Comparison of ENCODE assay signal across 25 cellular contexts in genomic region chr1:38852780-38853179, GRCh38. TPM values are rescaled to one million over a fixed set of nuclear protein-coding genes. Genes with fewer than 3 reads are reported as not detected.
A peak's percentile ranks its signal among the peaks of the same experiment; 100 is the strongest.
DNase-seq lines count a peak whose midpoint lies in the region; ATAC-seq and TF ChIP-seq lines count a peak whose summit lies in the region.
"Had no signal": no experiment of that assay in that cellular context is flagged by ENCODE, and none has a peak within 500 bp of the region (broad histone marks: within the 10 kb centered on the region; RNA-seq: fewer than 3 reads in every experiment).

No MANE protein-coding gene starts in this region.

- H3K36me3 Mint-ChIP-seq in activated CD4-positive, alpha-beta T cell treated with anti-CD3 and anti-CD28 coated beads for 36 hours (ENCODE audit: low read depth) = peaks cover 36% of the 10 kb centered on the region
- H3K36me3 Mint-ChIP-seq in activated CD4-positive, alpha-beta T cell treated with anti-CD3 and anti-CD28 coated beads, Interleukin-2, amount 10 ng/mL, durations not matched to agents 7 days and 5 days (ENCODE audit: low read depth) = peaks cover 44% of the 10 kb centered on the region
- H3K36me3 Mint-ChIP-seq in central memory CD8-positive, alpha-beta T cell (ENCODE audit: insufficient read depth) = peaks cover 44% of the 10 kb centered on the region

- POLR2A ChIA-PET in activated CD4-positive, alpha-beta T cell treated with anti-CD3 and anti-CD28 coated beads for 36 hours (lab: Charles Lee) = interaction anchor here (0.6 kb wide), 1 partner anchor 9 kb away, joined by 3 read pairs; no protein-coding TSS in a partner anchor
- POLR2A ChIA-PET in activated CD4-positive, alpha-beta T cell treated with anti-CD3 and anti-CD28 coated beads, Interleukin-2, amount 10 ng/mL, durations not matched to agents 7 days and 5 days (lab: Charles Lee) = no interaction called here

- no peaks in the 10 kb centered on the region for H3K9me3 Mint-ChIP-seq in activated CD4-positive, alpha-beta T cell treated with anti-CD3 and anti-CD28 coated beads for 36 hours (ENCODE audit: low read depth)
- H3K9me3 Mint-ChIP-seq in activated CD4-positive, alpha-beta T cell treated with anti-CD3 and anti-CD28 coated beads, Interleukin-2, amount 10 ng/mL, durations not matched to agents 7 days and 5 days = no peaks in the 10 kb centered on the region
- H3K9me3 Mint-ChIP-seq in central memory CD8-positive, alpha-beta T cell = no peaks in the 10 kb centered on the region
- H3K9me3 Mint-ChIP-seq: neural progenitor cell, type B pancreatic cell had no signal

- H3K4me3 Mint-ChIP-seq in activated CD4-positive, alpha-beta T cell treated with anti-CD3 and anti-CD28 coated beads for 36 hours = peak overlapping the region; percentile 32
- no peak overlapping the region for H3K4me3 Mint-ChIP-seq in activated CD4-positive, alpha-beta T cell treated with anti-CD3 and anti-CD28 coated beads, Interleukin-2, amount 10 ng/mL, durations not matched to agents 7 days and 5 days
- no peak overlapping the region for H3K4me3 Mint-ChIP-seq in central memory CD8-positive, alpha-beta T cell
- H3K4me3 Mint-ChIP-seq: neural progenitor cell, type B pancreatic cell had no signal

- H3K27ac Mint-ChIP-seq in activated CD4-positive, alpha-beta T cell treated with anti-CD3 and anti-CD28 coated beads for 36 hours = peak overlapping the region; percentile 87
- no peak overlapping the region for H3K27ac Mint-ChIP-seq in activated CD4-positive, alpha-beta T cell treated with anti-CD3 and anti-CD28 coated beads, Interleukin-2, amount 10 ng/mL, durations not matched to agents 7 days and 5 days
- peak overlapping the region; percentile 27 for H3K27ac Mint-ChIP-seq in central memory CD8-positive, alpha-beta T cell (ENCODE audit: low read depth)
- H3K27ac Mint-ChIP-seq: neural progenitor cell, type B pancreatic cell had no signal

- ATAC-seq in activated CD4-positive, alpha-beta T cell treated with anti-CD3 and anti-CD28 coated beads for 36 hours = peak; percentile 97
- ATAC-seq in HG02870 (IDR thresholded peaks at IDR 0.05; ENCODE audit: unreplicated experiment) (peak; percentile 72), HG03354 (IDR thresholded peaks at IDR 0.05; ENCODE audit: poor library complexity, severe bottlenecking, unreplicated experiment) (no peak)
- no peak for ATAC-seq in central memory CD8-positive, alpha-beta T cell (replicated peaks; ENCODE audit: extremely low read depth, poor library complexity, severe bottlenecking)

- peak; percentile 44 for DNase-seq in activated CD4-positive, alpha-beta T cell treated with anti-CD3 and anti-CD28 coated beads for 36 hours
- no peak for DNase-seq in activated CD4-positive, alpha-beta T cell treated with anti-CD3 and anti-CD28 coated beads, Interleukin-2, amount 10 ng/mL, durations not matched to agents 7 days and 5 days
- peak; percentile 48 for DNase-seq in GM12864 (ENCODE audit: low read depth)
- no peak for DNase-seq in central memory CD8-positive, alpha-beta T cell (ENCODE audit: low spot score in 2 of 2)
- no peak for DNase-seq in NCI-H2081 treated with DMSO at 0.1 percent for 48 hours (lab: John Stamatoyannopoulos, UW)
- no peak for DNase-seq in hepatic stellate cell (ENCODE audit: low spot score)
- DNase-seq: anterior cingulate cortex, DMS 273 treated with DMSO at 0.1 percent for 48 hours, GDM1, hippocampal formation, IMR-90, MM.1S, NCI-H1694 treated with DMSO at 0.1 percent for 48 hours, SHP77 had no signal

- CTCF ChIA-PET in activated CD4-positive, alpha-beta T cell treated with anti-CD3 and anti-CD28 coated beads for 36 hours (lab: Charles Lee) = interaction anchor here (1.2 kb wide), 1 partner anchor 14 kb away, joined by 5 read pairs; no protein-coding TSS in a partner anchor
- CTCF ChIA-PET in activated CD4-positive, alpha-beta T cell treated with anti-CD3 and anti-CD28 coated beads, Interleukin-2, amount 10 ng/mL, durations not matched to agents 7 days and 5 days (lab: Charles Lee) = no interaction called here

- intact Hi-C loops in activated CD4-positive, alpha-beta T cell treated with anti-CD3 and anti-CD28 coated beads for 36 hours (cut with DNase I, micrococcal nuclease) = loop anchor here (2.0 to 10.0 kb wide), 4 partner anchors 80 to 1158 kb away; partner anchors contain the start of genes CDCA8 (in 1 of the 2) and NDUFS5 (in 1 of the 2)

- TF ChIP-seq CTCF in GM12864 (IDR thresholded peaks at IDR 0.05; ENCODE audit: low read depth, low read length, missing control alignments) = no peak

- H3K4me1 Mint-ChIP-seq in activated CD4-positive, alpha-beta T cell treated with anti-CD3 and anti-CD28 coated beads for 36 hours = peaks cover 44% of the 10 kb centered on the region
- peaks cover 28% of the 10 kb centered on the region for H3K4me1 Mint-ChIP-seq in activated CD4-positive, alpha-beta T cell treated with anti-CD3 and anti-CD28 coated beads, Interleukin-2, amount 10 ng/mL, durations not matched to agents 7 days and 5 days
- H3K4me1 Mint-ChIP-seq in central memory CD8-positive, alpha-beta T cell = peaks cover 26% of the 10 kb centered on the region

- no peak overlapping the region for H3K4me3 ChIP-seq in GM12864 (ENCODE audit: low read depth, low read length)
- H3K4me3 ChIP-seq: BLaER1, neural progenitor cell had no signal

- H3K27me3 Mint-ChIP-seq in activated CD4-positive, alpha-beta T cell treated with anti-CD3 and anti-CD28 coated beads for 36 hours = no peaks in the 10 kb centered on the region
- no peaks in the 10 kb centered on the region for H3K27me3 Mint-ChIP-seq in activated CD4-positive, alpha-beta T cell treated with anti-CD3 and anti-CD28 coated beads, Interleukin-2, amount 10 ng/mL, durations not matched to agents 7 days and 5 days
- no peaks in the 10 kb centered on the region for H3K27me3 Mint-ChIP-seq in central memory CD8-positive, alpha-beta T cell
- H3K27me3 Mint-ChIP-seq: type B pancreatic cell had no signal

RNA-seq across cellular contexts. Expression of gene RRAGC, which starts 6.8 kb away (rescaled TPM):
- 10 to 100 TPM; 15.8 to 19.0 TPM for total RNA-seq in activated CD4-positive, alpha-beta T cell treated with anti-CD3 and anti-CD28 coated beads for 36 hours
- 10 to 100 TPM; 17.2 to 17.5 TPM for total RNA-seq in activated CD4-positive, alpha-beta T cell treated with anti-CD3 and anti-CD28 coated beads, Interleukin-2, amount 10 ng/mL, durations not matched to agents 7 days and 5 days

RNA-seq across cellular contexts. Expression of gene MYCBP, which starts 20.4 kb away (rescaled TPM):
- 10 to 100 TPM; 44.4 to 46.8 TPM for total RNA-seq in activated CD4-positive, alpha-beta T cell treated with anti-CD3 and anti-CD28 coated beads for 36 hours
- total RNA-seq in activated CD4-positive, alpha-beta T cell treated with anti-CD3 and anti-CD28 coated beads, Interleukin-2, amount 10 ng/mL, durations not matched to agents 7 days and 5 days = 10 to 100 TPM; 40.7 TPM

RNA-seq across cellular contexts. Expression of gene GJA9, which starts 28.6 kb away (rescaled TPM):
- not detected for total RNA-seq in activated CD4-positive, alpha-beta T cell treated with anti-CD3 and anti-CD28 coated beads for 36 hours
- not detected for total RNA-seq in activated CD4-positive, alpha-beta T cell treated with anti-CD3 and anti-CD28 coated beads, Interleukin-2, amount 10 ng/mL, durations not matched to agents 7 days and 5 days
- total RNA-seq: A172, cerebellum, IMR-90, kidney epithelial cell, mesenteric fat pad, NCI-H460, pulmonary artery endothelial cell had no signal

Comparison
In these comparisons a context has a peak if more than half of its experiments do, and no peak if none do; other contexts are left out.
1. DNase-seq: peak in activated CD4-positive, alpha-beta T cell treated with anti-CD3 and anti-CD28 coated beads for 36 hours (single experiment) and GM12864 (single experiment); none in activated CD4-positive, alpha-beta T cell treated with anti-CD3 and anti-CD28 coated beads, Interleukin-2, amount 10 ng/mL, durations not matched to agents 7 days and 5 days (single experiment), central memory CD8-positive, alpha-beta T cell (0 of 2), NCI-H2081 treated with DMSO at 0.1 percent for 48 hours (single experiment) and hepatic stellate cell (single experiment).
2. ATAC-seq: peak in activated CD4-positive, alpha-beta T cell treated with anti-CD3 and anti-CD28 coated beads for 36 hours (single experiment) and HG02870 (single experiment); none in central memory CD8-positive, alpha-beta T cell (single experiment) and HG03354 (single experiment).